ENCODE assay signal across 8 cellular contexts in the genomic region with DNA sequence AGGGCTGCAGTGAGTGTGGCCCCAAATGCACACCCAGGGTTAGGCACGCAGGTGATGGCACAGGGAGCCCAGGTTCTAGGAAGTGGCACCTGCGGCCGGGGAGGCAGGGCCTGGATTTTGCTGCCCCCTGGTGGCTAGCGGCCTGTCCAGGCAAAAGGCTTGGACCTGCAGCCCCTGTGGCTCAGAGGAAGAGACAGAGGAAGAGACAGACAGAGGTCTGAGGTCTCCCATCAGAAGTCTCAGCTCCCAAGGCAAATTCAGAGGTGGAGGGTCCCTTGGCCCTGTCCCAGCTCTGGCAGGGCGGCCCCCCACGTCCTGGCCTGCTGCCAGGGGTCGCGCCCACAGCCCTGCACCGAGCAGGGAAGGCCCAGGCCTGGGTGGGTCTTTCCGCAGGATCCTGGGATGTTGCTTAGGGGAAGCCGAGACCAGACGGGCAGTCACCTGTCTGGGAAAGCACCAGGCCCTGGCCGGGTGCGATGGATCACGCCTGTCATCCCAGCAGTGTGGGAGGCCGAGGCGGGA. TPM values are rescaled to one million over a fixed set of nuclear protein-coding genes. Genes with fewer than 3 reads are reported as not detected.
A peak's percentile ranks its signal among the peaks of the same experiment; 100 is the strongest.
DNase-seq lines count a peak whose midpoint lies in the region; ATAC-seq lines count a peak whose summit lies in the region.

No MANE protein-coding gene starts in this region.

- H3K4me3 ChIP-seq in effector memory CD4-positive, alpha-beta T cell (ENCODE audit: insufficient read depth, low read depth, low read length, poor library complexity, severe bottlenecking), result peak overlapping the region; percentile 64
- H3K4me3 ChIP-seq in mesenchymal stem cell (ENCODE audit: insufficient read depth in 1 of 2, low read depth in 1 of 2, low read length in 2 of 2), result peak overlapping the region in 1 of 2 experiments; percentile 53

- peak overlapping the region; percentile 98 for H3K27ac ChIP-seq in effector memory CD4-positive, alpha-beta T cell (ENCODE audit: insufficient read depth, low read length, poor library complexity, severe bottlenecking)
- H3K27ac ChIP-seq in mesenchymal stem cell (ENCODE audit: low read length, poor library complexity, severe bottlenecking), result no peak overlapping the region

- H3K23ac ChIP-seq in mesenchymal stem cell (ENCODE audit: low read length in 2 of 2), result no peak overlapping the region

- no peak overlapping the region for H2AFZ ChIP-seq in mesenchymal stem cell (ENCODE audit: low read depth, low read length)

- no peak overlapping the region for H2BK5ac ChIP-seq in mesenchymal stem cell (ENCODE audit: low read depth, low read length, poor library complexity, severe bottlenecking)

- H2BK120ac ChIP-seq in mesenchymal stem cell (ENCODE audit: low read depth, low read length), result no peak overlapping the region

- no peak overlapping the region for H3K14ac ChIP-seq in mesenchymal stem cell (ENCODE audit: low read length in 2 of 2)

- peak overlapping the region; percentile 85 for H3K4me2 ChIP-seq in mesenchymal stem cell (ENCODE audit: low read length, poor library complexity, severe bottlenecking)

- H3K27me3 ChIP-seq in effector memory CD4-positive, alpha-beta T cell (replicated peaks; ENCODE audit: control insufficient read depth, insufficient read depth, low read length, poor library complexity, severe bottlenecking), result no peaks in the 10 kb centered on the region
- H3K27me3 ChIP-seq in mesenchymal stem cell (ENCODE audit: control insufficient read depth in 1 of 2, insufficient read depth in 1 of 2, low read length in 2 of 2), result peaks cover 0 to 10% of the 10 kb centered on the region in 2 experiments

- H4K8ac ChIP-seq in mesenchymal stem cell (ENCODE audit: low read length), result no peak overlapping the region

- DNase-seq in GM04504 (ENCODE audit: low read depth) (peak; percentile 47), NCI-H526 treated with DMSO at 0.1 percent for 48 hours (lab: John Stamatoyannopoulos, UW) (peak; percentile 28), mesenchymal stem cell (peak; percentile 63), OCI-M2 (lab: John Stamatoyannopoulos, UW; ENCODE audit: unreplicated experiment) (no peak)
- DNase-seq in activated CD8-positive, alpha-beta memory T cell treated with anti-CD3 and anti-CD28 coated beads for 24 hours, result peak; percentile 95
- DNase-seq in effector memory CD4-positive, alpha-beta T cell, result peak; percentile 63 to 77 (median 67)
- peak; percentile 74 for DNase-seq in stimulated activated CD8-positive, alpha-beta memory T cell treated with anti-CD3 and anti-CD28 coated beads, Interleukin-15, amount 100 ng/mL, for 1 hour (ENCODE audit: low read depth)

- no peaks in the 10 kb centered on the region for H3K36me3 ChIP-seq in effector memory CD4-positive, alpha-beta T cell (ENCODE audit: control insufficient read depth, insufficient read depth, low read length)
- H3K36me3 ChIP-seq in mesenchymal stem cell (ENCODE audit: control insufficient read depth in 1 of 2, insufficient read depth in 2 of 2, low read depth in 1 of 2, low read length in 2 of 2), result no peaks in the 10 kb centered on the region

- H3K4me1 ChIP-seq in effector memory CD4-positive, alpha-beta T cell (ENCODE audit: control insufficient read depth, insufficient read depth, low read length, poor library complexity, severe bottlenecking), result peaks cover 38% of the 10 kb centered on the region
- H3K4me1 ChIP-seq in mesenchymal stem cell (ENCODE audit: control insufficient read depth, insufficient read depth, low read depth, low read length), result peaks cover 51% of the 10 kb centered on the region

- no peak overlapping the region for H2BK15ac ChIP-seq in mesenchymal stem cell (ENCODE audit: low read depth, poor library complexity, severe bottlenecking)

- H2BK12ac ChIP-seq in mesenchymal stem cell (ENCODE audit: low read length in 2 of 2), result no peak overlapping the region

- H3K79me1 ChIP-seq in mesenchymal stem cell (replicated peaks; ENCODE audit: low read length, poor library complexity, severe bottlenecking), result no peaks in the 10 kb centered on the region

- H4K91ac ChIP-seq in mesenchymal stem cell (ENCODE audit: low read length), result no peak overlapping the region

- peak overlapping the region in 1 of 2 experiments; percentile 16 for H3K4ac ChIP-seq in mesenchymal stem cell (ENCODE audit: low read depth in 1 of 2, low read length in 2 of 2)

- peak overlapping the region; percentile 80 for H3K9ac ChIP-seq in mesenchymal stem cell (ENCODE audit: low read length)

- H3K9me3 ChIP-seq in effector memory CD4-positive, alpha-beta T cell (ENCODE audit: control insufficient read depth, low read length), result no peaks in the 10 kb centered on the region
- H3K9me3 ChIP-seq in mesenchymal stem cell (ENCODE audit: control insufficient read depth, low read length), result no peaks in the 10 kb centered on the region

- no peak overlapping the region for H3K18ac ChIP-seq in mesenchymal stem cell (ENCODE audit: low read depth in 1 of 2, low read length in 2 of 2)

- no peak overlapping the region for H2AK5ac ChIP-seq in mesenchymal stem cell (ENCODE audit: low read length, severe bottlenecking)

- 49% methylated on average over 17 of the region's 17 CpGs for WGBS in mesenchymal stem cell

- peak; percentile 7 for ATAC-seq in HG02852 (IDR thresholded peaks at IDR 0.05; ENCODE audit: unreplicated experiment)

RNA-seq across cellular contexts. Expression of gene TNFRSF14, which starts 8.0 kb away (rescaled TPM):
- 0.73 TPM for polyA plus RNA-seq in mesenchymal stem cell (2013, experiment 1 of 2)
- polyA plus RNA-seq in mesenchymal stem cell (2013, experiment 2 of 2), result 0.89 TPM

RNA-seq across cellular contexts. Expression of gene HES5, which starts 18.1 kb away (rescaled TPM):
- polyA plus RNA-seq in mesenchymal stem cell (2013, experiment 1 of 2), result not detected
- not detected for polyA plus RNA-seq in mesenchymal stem cell (2013, experiment 2 of 2)

RNA-seq across cellular contexts. Expression of gene PANK4, which starts 21.7 kb away (rescaled TPM):
- polyA plus RNA-seq in mesenchymal stem cell (2013, experiment 1 of 2), result 10.2 TPM
- 9.9 TPM for polyA plus RNA-seq in mesenchymal stem cell (2013, experiment 2 of 2)

RNA-seq across cellular contexts. Expression of gene PRXL2B, which starts 38.4 kb away (rescaled TPM):
- 17.2 TPM for polyA plus RNA-seq in mesenchymal stem cell (2013, experiment 1 of 2)
- polyA plus RNA-seq in mesenchymal stem cell (2013, experiment 2 of 2), result 17.2 TPM
